ENCODE assay signal across 1 cellular context in the genomic region with DNA sequence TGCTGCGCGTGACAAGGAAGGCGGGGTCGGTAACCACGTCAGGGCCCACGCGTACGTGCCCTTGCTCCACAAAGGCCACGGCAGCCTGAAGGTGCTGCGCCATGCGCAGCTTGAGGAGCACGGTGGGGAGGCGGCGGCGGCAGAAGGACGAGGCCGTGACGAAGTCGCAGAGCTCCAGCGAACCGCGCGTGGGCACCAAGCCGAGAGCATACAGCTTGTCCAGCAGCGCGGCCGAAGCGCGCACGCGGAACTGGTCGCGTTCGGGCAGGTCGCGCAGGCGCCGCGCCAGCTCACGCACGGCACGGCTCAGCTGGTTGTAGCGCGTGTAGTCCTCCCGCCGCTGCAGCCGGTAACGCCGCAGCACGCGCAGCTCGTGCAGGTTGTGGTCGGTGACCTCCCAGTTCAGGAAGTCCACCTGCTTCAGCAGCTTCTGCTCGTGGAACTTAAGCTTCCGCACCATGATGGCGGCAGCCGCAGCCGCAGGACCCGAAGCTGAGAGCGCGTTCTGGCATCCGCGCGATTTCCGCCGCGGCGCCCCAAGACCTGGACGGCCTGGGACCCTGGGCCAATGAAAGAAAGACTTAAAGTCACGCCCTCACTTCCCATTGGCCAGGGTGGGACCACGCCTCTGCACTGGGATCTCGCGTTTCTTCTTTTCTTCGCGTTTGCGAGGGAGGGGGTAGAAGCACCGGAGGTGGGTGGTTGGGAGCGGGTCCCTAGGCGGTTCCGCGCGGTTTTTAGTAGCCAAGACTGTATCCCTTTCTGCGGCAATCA.
TF ChIP-seq lines count a peak whose summit lies in the region.

A gene with protein sequence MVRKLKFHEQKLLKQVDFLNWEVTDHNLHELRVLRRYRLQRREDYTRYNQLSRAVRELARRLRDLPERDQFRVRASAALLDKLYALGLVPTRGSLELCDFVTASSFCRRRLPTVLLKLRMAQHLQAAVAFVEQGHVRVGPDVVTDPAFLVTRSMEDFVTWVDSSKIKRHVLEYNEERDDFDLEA (minus strand): TSS at position 516 of the 774 bp plus-strand sequence. CDS start 56 bp downstream, at position 460.

TF ChIP-seq in HepG2, 621 proteins besides CTCF, POLR2A, EP300 and RAD21 (continued from another document and continues in another):
- TF ChIP-seq, protein P1, sequence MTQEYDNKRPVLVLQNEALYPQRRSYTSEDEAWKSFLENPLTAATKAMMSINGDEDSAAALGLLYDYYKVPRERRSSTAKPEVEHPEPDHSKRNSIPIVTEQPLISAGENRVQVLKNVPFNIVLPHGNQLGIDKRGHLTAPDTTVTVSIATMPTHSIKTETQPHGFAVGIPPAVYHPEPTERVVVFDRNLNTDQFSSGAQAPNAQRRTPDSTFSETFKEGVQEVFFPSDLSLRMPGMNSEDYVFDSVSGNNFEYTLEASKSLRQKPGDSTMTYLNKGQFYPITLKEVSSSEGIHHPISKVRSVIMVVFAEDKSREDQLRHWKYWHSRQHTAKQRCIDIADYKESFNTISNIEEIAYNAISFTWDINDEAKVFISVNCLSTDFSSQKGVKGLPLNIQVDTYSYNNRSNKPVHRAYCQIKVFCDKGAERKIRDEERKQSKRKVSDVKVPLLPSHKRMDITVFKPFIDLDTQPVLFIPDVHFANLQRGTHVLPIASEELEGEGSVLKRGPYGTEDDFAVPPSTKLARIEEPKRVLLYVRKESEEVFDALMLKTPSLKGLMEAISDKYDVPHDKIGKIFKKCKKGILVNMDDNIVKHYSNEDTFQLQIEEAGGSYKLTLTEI (CRISPR knock-in tag; conservative IDR thresholded peaks at IDR 0.05): no peak
- TF ChIP-seq ZSCAN12 (CRISPR knock-in tag; IDR thresholded peaks at IDR 0.05): no peak
- TF ChIP-seq CHD4 (IDR thresholded peaks at IDR 0.05; ENCODE audit: borderline replicate concordance, low read length): no peak; the same call in 1 of the 2 replicates
- TF ChIP-seq, protein P2, sequence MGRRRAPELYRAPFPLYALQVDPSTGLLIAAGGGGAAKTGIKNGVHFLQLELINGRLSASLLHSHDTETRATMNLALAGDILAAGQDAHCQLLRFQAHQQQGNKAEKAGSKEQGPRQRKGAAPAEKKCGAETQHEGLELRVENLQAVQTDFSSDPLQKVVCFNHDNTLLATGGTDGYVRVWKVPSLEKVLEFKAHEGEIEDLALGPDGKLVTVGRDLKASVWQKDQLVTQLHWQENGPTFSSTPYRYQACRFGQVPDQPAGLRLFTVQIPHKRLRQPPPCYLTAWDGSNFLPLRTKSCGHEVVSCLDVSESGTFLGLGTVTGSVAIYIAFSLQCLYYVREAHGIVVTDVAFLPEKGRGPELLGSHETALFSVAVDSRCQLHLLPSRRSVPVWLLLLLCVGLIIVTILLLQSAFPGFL (CRISPR knock-in tag; IDR thresholded peaks at IDR 0.05): 0 out of 2 replicates have a peak, but pooled peaks have one; percentile 70
- TF ChIP-seq, protein P3, sequence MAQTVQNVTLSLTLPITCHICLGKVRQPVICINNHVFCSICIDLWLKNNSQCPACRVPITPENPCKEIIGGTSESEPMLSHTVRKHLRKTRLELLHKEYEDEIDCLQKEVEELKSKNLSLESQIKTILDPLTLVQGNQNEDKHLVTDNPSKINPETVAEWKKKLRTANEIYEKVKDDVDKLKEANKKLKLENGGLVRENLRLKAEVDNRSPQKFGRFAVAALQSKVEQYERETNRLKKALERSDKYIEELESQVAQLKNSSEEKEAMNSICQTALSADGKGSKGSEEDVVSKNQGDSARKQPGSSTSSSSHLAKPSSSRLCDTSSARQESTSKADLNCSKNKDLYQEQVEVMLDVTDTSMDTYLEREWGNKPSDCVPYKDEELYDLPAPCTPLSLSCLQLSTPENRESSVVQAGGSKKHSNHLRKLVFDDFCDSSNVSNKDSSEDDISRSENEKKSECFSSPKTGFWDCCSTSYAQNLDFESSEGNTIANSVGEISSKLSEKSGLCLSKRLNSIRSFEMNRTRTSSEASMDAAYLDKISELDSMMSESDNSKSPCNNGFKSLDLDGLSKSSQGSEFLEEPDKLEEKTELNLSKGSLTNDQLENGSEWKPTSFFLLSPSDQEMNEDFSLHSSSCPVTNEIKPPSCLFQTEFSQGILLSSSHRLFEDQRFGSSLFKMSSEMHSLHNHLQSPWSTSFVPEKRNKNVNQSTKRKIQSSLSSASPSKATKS (CRISPR knock-in tag; IDR thresholded peaks at IDR 0.05): no peak
- TF ChIP-seq PPARG (CRISPR knock-in tag; conservative IDR thresholded peaks at IDR 0.05): no peak
- no peak for TF ChIP-seq WIZ (CRISPR knock-in tag; IDR thresholded peaks at IDR 0.05)
- TF ChIP-seq ZFP36L1 (CRISPR knock-in tag; IDR thresholded peaks at IDR 0.05): no peak
- no peak for TF ChIP-seq JARID2 (CRISPR knock-in tag; IDR thresholded peaks at IDR 0.05; ENCODE audit: insufficient replicate concordance)
- TF ChIP-seq ZFP36L2 (CRISPR knock-in tag; IDR thresholded peaks at IDR 0.05): no peak; the same call in 1 of the 2 replicates
- TF ChIP-seq, protein P4, sequence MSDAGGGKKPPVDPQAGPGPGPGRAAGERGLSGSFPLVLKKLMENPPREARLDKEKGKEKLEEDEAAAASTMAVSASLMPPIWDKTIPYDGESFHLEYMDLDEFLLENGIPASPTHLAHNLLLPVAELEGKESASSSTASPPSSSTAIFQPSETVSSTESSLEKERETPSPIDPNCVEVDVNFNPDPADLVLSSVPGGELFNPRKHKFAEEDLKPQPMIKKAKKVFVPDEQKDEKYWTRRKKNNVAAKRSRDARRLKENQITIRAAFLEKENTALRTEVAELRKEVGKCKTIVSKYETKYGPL (CRISPR knock-in tag; IDR thresholded peaks at IDR 0.05): peak; percentile 62; the same call in 1 of the 2 replicates
- peak; percentile 33; the same call in 1 of the 2 replicates for TF ChIP-seq FOXK1 (CRISPR knock-in tag; IDR thresholded peaks at IDR 0.05; ENCODE audit: borderline replicate concordance, low read depth)
- TF ChIP-seq, protein P5, sequence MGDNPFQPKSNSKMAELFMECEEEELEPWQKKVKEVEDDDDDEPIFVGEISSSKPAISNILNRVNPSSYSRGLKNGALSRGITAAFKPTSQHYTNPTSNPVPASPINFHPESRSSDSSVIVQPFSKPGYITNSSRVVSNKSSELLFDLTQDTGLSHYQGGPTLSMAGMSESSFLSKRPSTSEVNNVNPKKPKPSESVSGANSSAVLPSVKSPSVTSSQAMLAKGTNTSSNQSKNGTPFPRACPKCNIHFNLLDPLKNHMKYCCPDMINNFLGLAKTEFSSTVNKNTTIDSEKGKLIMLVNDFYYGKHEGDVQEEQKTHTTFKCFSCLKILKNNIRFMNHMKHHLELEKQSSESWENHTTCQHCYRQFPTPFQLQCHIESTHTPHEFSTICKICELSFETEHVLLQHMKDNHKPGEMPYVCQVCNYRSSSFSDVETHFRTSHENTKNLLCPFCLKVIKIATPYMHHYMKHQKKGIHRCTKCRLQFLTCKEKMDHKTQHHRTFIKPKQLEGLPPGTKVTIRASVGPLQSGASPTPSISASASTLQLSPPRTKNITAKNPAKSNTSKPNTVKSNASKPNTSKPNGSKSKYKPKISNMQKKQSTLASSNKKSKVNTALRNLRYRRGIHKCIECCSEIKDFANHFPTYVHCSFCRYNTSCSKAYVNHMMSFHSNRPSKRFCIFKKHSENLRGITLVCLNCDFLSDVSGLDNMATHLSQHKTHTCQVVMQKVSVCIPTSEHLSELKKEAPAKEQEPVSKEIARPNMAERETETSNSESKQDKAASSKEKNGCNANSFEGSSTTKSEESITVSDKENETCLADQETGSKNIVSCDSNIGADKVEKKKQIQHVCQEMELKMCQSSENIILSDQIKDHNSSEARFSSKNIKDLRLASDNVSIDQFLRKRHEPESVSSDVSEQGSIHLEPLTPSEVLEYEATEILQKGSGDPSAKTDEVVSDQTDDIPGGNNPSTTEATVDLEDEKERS (CRISPR knock-in tag; IDR thresholded peaks at IDR 0.05): peak; percentile 85
- TF ChIP-seq STAT6 (CRISPR knock-in tag; IDR thresholded peaks at IDR 0.05; ENCODE audit: borderline replicate concordance): peak; percentile 47; the same call in 1 of the 2 replicates
- TF ChIP-seq MAFK (conservative IDR thresholded peaks at IDR 0.05 in 1 of 2, IDR thresholded peaks at IDR 0.05 in 1 of 2; ENCODE audit: low read length in 2 of 2): no peak
- peak; percentile 87; the same call in 1 of the 2 replicates for TF ChIP-seq ZFP82 (CRISPR knock-in tag; IDR thresholded peaks at IDR 0.05; ENCODE audit: borderline replicate concordance)
- no peak for TF ChIP-seq CC2D1A (CRISPR knock-in tag; IDR thresholded peaks at IDR 0.05)
- TF ChIP-seq MTA1 (CRISPR knock-in tag; IDR thresholded peaks at IDR 0.05; ENCODE audit: borderline replicate concordance): peak; percentile 88; the same call in 1 of the 2 replicates
- peak; percentile 84 for TF ChIP-seq ZFX (CRISPR knock-in tag; IDR thresholded peaks at IDR 0.05; ENCODE audit: low read depth)
- no peak for TF ChIP-seq TBP (CRISPR knock-in tag; IDR thresholded peaks at IDR 0.05)
- no peak for TF ChIP-seq ZBTB7B (CRISPR knock-in tag; IDR thresholded peaks at IDR 0.05)
- no peak for TF ChIP-seq ZSCAN20 (CRISPR knock-in tag; IDR thresholded peaks at IDR 0.05; ENCODE audit: borderline replicate concordance)
- TF ChIP-seq ZNF512B (CRISPR knock-in tag; IDR thresholded peaks at IDR 0.05; ENCODE audit: borderline replicate concordance): 0 out of 2 replicates have a peak, but pooled peaks have one; percentile 32
- TF ChIP-seq, protein P6, sequence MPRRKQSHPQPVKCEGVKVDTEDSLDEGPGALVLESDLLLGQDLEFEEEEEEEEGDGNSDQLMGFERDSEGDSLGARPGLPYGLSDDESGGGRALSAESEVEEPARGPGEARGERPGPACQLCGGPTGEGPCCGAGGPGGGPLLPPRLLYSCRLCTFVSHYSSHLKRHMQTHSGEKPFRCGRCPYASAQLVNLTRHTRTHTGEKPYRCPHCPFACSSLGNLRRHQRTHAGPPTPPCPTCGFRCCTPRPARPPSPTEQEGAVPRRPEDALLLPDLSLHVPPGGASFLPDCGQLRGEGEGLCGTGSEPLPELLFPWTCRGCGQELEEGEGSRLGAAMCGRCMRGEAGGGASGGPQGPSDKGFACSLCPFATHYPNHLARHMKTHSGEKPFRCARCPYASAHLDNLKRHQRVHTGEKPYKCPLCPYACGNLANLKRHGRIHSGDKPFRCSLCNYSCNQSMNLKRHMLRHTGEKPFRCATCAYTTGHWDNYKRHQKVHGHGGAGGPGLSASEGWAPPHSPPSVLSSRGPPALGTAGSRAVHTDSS (CRISPR knock-in tag; conservative IDR thresholded peaks at IDR 0.05): no peak
- TF ChIP-seq TAF15 (IDR thresholded peaks at IDR 0.05; ENCODE audit: low read depth, low read length, poor library complexity, severe bottlenecking): no peak
- TF ChIP-seq SRY (CRISPR knock-in tag; IDR thresholded peaks at IDR 0.05): peak; percentile 94
- TF ChIP-seq E2F5 (CRISPR knock-in tag; conservative IDR thresholded peaks at IDR 0.05): no peak; the same call in 1 of the 2 replicates
- peak; percentile 96 for TF ChIP-seq ZNF280B (CRISPR knock-in tag; IDR thresholded peaks at IDR 0.05; ENCODE audit: borderline replicate concordance)
- TF ChIP-seq POLR2AphosphoS2 (IDR thresholded peaks at IDR 0.05; ENCODE audit: low read depth, low read length): no peak
- TF ChIP-seq ZNF564 (CRISPR knock-in tag; IDR thresholded peaks at IDR 0.05): no peak; the same call in none of the 2 replicates
- 0 out of 2 replicates have a peak, but pooled peaks have one; percentile 47 for TF ChIP-seq PRMT3 (CRISPR knock-in tag; IDR thresholded peaks at IDR 0.05; ENCODE audit: borderline replicate concordance, low read depth)
- TF ChIP-seq NR3C1 (CRISPR knock-in tag; IDR thresholded peaks at IDR 0.05): 0 out of 2 replicates have a peak, but pooled peaks have one; percentile 14
